34 cellular contexts compared by ENCODE assay signal in the genomic region with DNA sequence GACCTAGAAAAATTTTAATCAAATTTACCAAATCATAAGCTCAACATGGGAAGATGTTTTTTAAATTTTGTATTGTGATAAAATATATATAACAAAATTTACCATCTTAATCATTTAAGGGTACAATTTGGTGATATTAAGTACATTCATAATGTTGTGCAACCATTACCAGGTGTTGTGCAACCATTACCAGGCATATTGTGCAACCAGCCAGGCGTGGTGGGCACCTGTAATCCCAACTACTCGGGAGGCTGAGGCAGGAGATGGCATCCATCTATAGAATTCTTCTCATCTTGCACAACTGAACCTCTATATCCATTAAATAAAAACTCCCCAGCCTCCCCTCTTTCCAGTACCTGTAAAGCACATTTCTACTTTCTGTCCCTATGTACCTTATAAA.
"Had no signal": no experiment of that assay in that cellular context is flagged by ENCODE, and none has a peak within 500 bp of the region (broad histone marks: within the 10 kb centered on the region; RNA-seq: fewer than 3 reads in every experiment).

No MANE protein-coding gene starts in this region.

- H3K27ac ChIP-seq: ascending aorta, epithelial cell of prostate, esophagus squamous epithelium, gastroesophageal sphincter, heart left ventricle had no signal

- H3K36me3 Mint-ChIP-seq: activated CD4-positive, alpha-beta memory T cell treated with anti-CD3 and anti-CD28 coated beads for 36 hours; activated CD8-positive, alpha-beta memory T cell treated with anti-CD3 and anti-CD28 coated beads, Interleukin-2, amount 10 ng/mL, durations not matched to agents 7 days and 5 days; activated naive CD4-positive, alpha-beta T cell treated with anti-CD3 and anti-CD28 coated beads, Interleukin-2, amount 50 U/mL, for 24 hours; activated naive CD8-positive, alpha-beta T cell treated with anti-CD3 and anti-CD28 coated beads, Interleukin-2, amount 10 ng/mL, durations not matched to agents 7 days and 5 days; brain had no signal

- H3K4me3 ChIP-seq: ascending aorta, esophagus squamous epithelium, gastroesophageal sphincter, heart left ventricle had no signal

- H3K36me3 ChIP-seq: ascending aorta, esophagus squamous epithelium, gastroesophageal sphincter, heart left ventricle had no signal

- H3K4me3 Mint-ChIP-seq: activated CD4-positive, alpha-beta memory T cell treated with anti-CD3 and anti-CD28 coated beads for 36 hours; activated CD4-positive, alpha-beta T cell treated with anti-CD3 and anti-CD28 coated beads for 36 hours; activated CD4-positive, alpha-beta T cell treated with anti-CD3 and anti-CD28 coated beads, Interleukin-2, amount 10 ng/mL, durations not matched to agents 24 days and 14 days; activated CD8-positive, alpha-beta memory T cell treated with anti-CD3 and anti-CD28 coated beads, Interleukin-2, amount 10 ng/mL, durations not matched to agents 7 days and 5 days; activated CD8-positive, alpha-beta T cell treated with anti-CD3 and anti-CD28 coated beads, Interleukin-2, amount 10 ng/mL, durations not matched to agents 7 days and 5 days; activated naive CD4-positive, alpha-beta T cell treated with anti-CD3 and anti-CD28 coated beads for 36 hours; activated naive CD4-positive, alpha-beta T cell treated with anti-CD3 and anti-CD28 coated beads, Interleukin-2, amount 50 U/mL, for 24 hours; activated naive CD8-positive, alpha-beta T cell treated with anti-CD3 and anti-CD28 coated beads, Interleukin-2, amount 10 ng/mL, durations not matched to agents 7 days and 5 days; activated T-helper 1 cell treated with anti-CD3 and anti-CD28 coated beads, Interleukin-12 subunit alpha, Interleukin-12 subunit beta, Interleukin-2, Interleukin-4 antibody, amounts not matched to agents 30 ng/mL and 10 ng/mL and 1 ng/mL, durations not matched to agents 14 hours and 24 hours and 36 hours; brain; effector memory CD8-positive, alpha-beta T cell; T-helper 17 cell; T-helper 2 cell treated with Interferon-gamma antibody and Interleukin-4, amounts not matched to agents 5 μg/mL and 100 μg/mL, for 36 hours had no signal

- H3K27me3 Mint-ChIP-seq: activated CD4-positive, alpha-beta memory T cell treated with anti-CD3 and anti-CD28 coated beads for 36 hours; activated CD4-positive, alpha-beta T cell treated with anti-CD3 and anti-CD28 coated beads for 36 hours; activated CD4-positive, alpha-beta T cell treated with anti-CD3 and anti-CD28 coated beads, Interleukin-2, amount 10 ng/mL, durations not matched to agents 24 days and 14 days; activated CD8-positive, alpha-beta memory T cell treated with anti-CD3 and anti-CD28 coated beads, Interleukin-2, amount 10 ng/mL, durations not matched to agents 7 days and 5 days; activated naive CD4-positive, alpha-beta T cell treated with anti-CD3 and anti-CD28 coated beads, Interleukin-2, amount 50 U/mL, for 24 hours; activated naive CD8-positive, alpha-beta T cell treated with anti-CD3 and anti-CD28 coated beads, Interleukin-2, amount 10 ng/mL, durations not matched to agents 7 days and 5 days; brain; effector memory CD8-positive, alpha-beta T cell; T-helper 17 cell had no signal

- H3K27ac Mint-ChIP-seq: activated CD4-positive, alpha-beta memory T cell treated with anti-CD3 and anti-CD28 coated beads for 36 hours; activated CD4-positive, alpha-beta T cell treated with anti-CD3 and anti-CD28 coated beads for 36 hours; activated CD4-positive, alpha-beta T cell treated with anti-CD3 and anti-CD28 coated beads, Interleukin-2, amount 10 ng/mL, durations not matched to agents 24 days and 14 days; activated CD8-positive, alpha-beta memory T cell treated with anti-CD3 and anti-CD28 coated beads, Interleukin-2, amount 10 ng/mL, durations not matched to agents 7 days and 5 days; activated CD8-positive, alpha-beta T cell treated with anti-CD3 and anti-CD28 coated beads, Interleukin-2, amount 10 ng/mL, durations not matched to agents 7 days and 5 days; activated naive CD4-positive, alpha-beta T cell treated with anti-CD3 and anti-CD28 coated beads, Interleukin-2, amount 50 U/mL, for 24 hours; activated naive CD8-positive, alpha-beta T cell treated with anti-CD3 and anti-CD28 coated beads, Interleukin-2, amount 10 ng/mL, durations not matched to agents 7 days and 5 days; activated T-helper 1 cell treated with anti-CD3 and anti-CD28 coated beads, Interleukin-12 subunit alpha, Interleukin-12 subunit beta, Interleukin-2, Interleukin-4 antibody, amounts not matched to agents 30 ng/mL and 10 ng/mL and 1 ng/mL, durations not matched to agents 14 hours and 24 hours and 36 hours; activated T-helper 2 cell treated with anti-CD3 and anti-CD28 coated beads, Interferon-gamma antibody, Interleukin-2, Interleukin-4, amounts not matched to agents 10 μg/mL and 5 μg/mL and 100 μg/mL, durations not matched to agents 14 hours and 24 hours and 36 hours; brain; effector memory CD8-positive, alpha-beta T cell; T-helper 17 cell; T-helper 2 cell treated with Interferon-gamma antibody and Interleukin-4, amounts not matched to agents 5 μg/mL and 100 μg/mL, for 36 hours had no signal

- H3K27me3 ChIP-seq: ascending aorta, esophagus squamous epithelium, gastroesophageal sphincter, heart left ventricle had no signal

- H3K9me3 ChIP-seq: ascending aorta had no signal

- ATAC-seq: activated CD4-positive, alpha-beta T cell treated with anti-CD3 and anti-CD28 coated beads for 36 hours; activated CD8-positive, alpha-beta memory T cell treated with anti-CD3 and anti-CD28 coated beads, Interleukin-2, amount 10 ng/mL, durations not matched to agents 7 days and 5 days; activated CD8-positive, alpha-beta T cell treated with anti-CD3 and anti-CD28 coated beads, Interleukin-2, amount 10 ng/mL, durations not matched to agents 7 days and 5 days; effector memory CD8-positive, alpha-beta T cell; gastroesophageal sphincter; heart left ventricle; T-helper 17 cell had no signal

- DNase-seq: activated CD4-positive, alpha-beta memory T cell treated with anti-CD3 and anti-CD28 coated beads for 36 hours; activated CD4-positive, alpha-beta T cell treated with anti-CD3 and anti-CD28 coated beads for 36 hours; activated CD4-positive, alpha-beta T cell treated with anti-CD3 and anti-CD28 coated beads, Interleukin-2, amount 10 ng/mL, durations not matched to agents 24 days and 14 days; activated CD4-positive, CD25-positive, alpha-beta regulatory T cell; activated CD4-positive, CD25-positive, alpha-beta regulatory T cell treated with anti-CD3 and anti-CD28 coated beads, Interleukin-2, amount 50 U/mL, for 72 hours; activated CD8-positive, alpha-beta memory T cell treated with anti-CD3 and anti-CD28 coated beads, Interleukin-2, amount 10 ng/mL, durations not matched to agents 7 days and 5 days; activated CD8-positive, alpha-beta memory T cell treated with anti-CD3 and anti-CD28 coated beads, Interleukin-2, amount 50 U/mL, for 4 hours; activated CD8-positive, alpha-beta T cell treated with anti-CD3 and anti-CD28 coated beads, Interleukin-2, amount 10 ng/mL, durations not matched to agents 7 days and 5 days; activated effector memory CD4-positive, alpha-beta T cell treated with anti-CD3 and anti-CD28 coated beads, Interleukin-2, amount 50 U/mL, for 16 hours; activated naive CD4-positive, alpha-beta T cell treated with anti-CD3 and anti-CD28 coated beads for 36 hours; activated naive CD8-positive, alpha-beta T cell treated with anti-CD3 and anti-CD28 coated beads, Interleukin-2, amount 10 ng/mL, durations not matched to agents 7 days and 5 days; activated T-cell treated with anti-CD3 and anti-CD28 coated beads, Interleukin-2, amount 50 U/mL, for 1 hour; activated T-cell treated with anti-CD3 and anti-CD28 coated beads, Interleukin-2, amount 50 U/mL, for 48 hours; caudate nucleus; cortex of kidney; dermis blood vessel endothelial cell; effector CD4-positive, alpha-beta T cell; effector memory CD8-positive, alpha-beta T cell; esophagus squamous epithelium; foreskin melanocyte; glutamatergic neuron; heart left ventricle; T-helper 1 cell; T-helper 17 cell; T1000 had no signal

- H3K4me1 Mint-ChIP-seq: activated CD4-positive, alpha-beta T cell treated with anti-CD3 and anti-CD28 coated beads for 36 hours; activated CD4-positive, alpha-beta T cell treated with anti-CD3 and anti-CD28 coated beads, Interleukin-2, amount 10 ng/mL, durations not matched to agents 24 days and 14 days; activated CD8-positive, alpha-beta memory T cell treated with anti-CD3 and anti-CD28 coated beads, Interleukin-2, amount 10 ng/mL, durations not matched to agents 7 days and 5 days; activated naive CD4-positive, alpha-beta T cell treated with anti-CD3 and anti-CD28 coated beads, Interleukin-2, amount 50 U/mL, for 24 hours; activated naive CD8-positive, alpha-beta T cell treated with anti-CD3 and anti-CD28 coated beads, Interleukin-2, amount 10 ng/mL, durations not matched to agents 7 days and 5 days; brain; T-helper 17 cell had no signal

- H3K4me1 ChIP-seq: ascending aorta, esophagus squamous epithelium, gastroesophageal sphincter, heart left ventricle had no signal

- FAIRE-seq: colon had no signal
